ENCODE assay signal across 14 cellular contexts in the genomic region with DNA sequence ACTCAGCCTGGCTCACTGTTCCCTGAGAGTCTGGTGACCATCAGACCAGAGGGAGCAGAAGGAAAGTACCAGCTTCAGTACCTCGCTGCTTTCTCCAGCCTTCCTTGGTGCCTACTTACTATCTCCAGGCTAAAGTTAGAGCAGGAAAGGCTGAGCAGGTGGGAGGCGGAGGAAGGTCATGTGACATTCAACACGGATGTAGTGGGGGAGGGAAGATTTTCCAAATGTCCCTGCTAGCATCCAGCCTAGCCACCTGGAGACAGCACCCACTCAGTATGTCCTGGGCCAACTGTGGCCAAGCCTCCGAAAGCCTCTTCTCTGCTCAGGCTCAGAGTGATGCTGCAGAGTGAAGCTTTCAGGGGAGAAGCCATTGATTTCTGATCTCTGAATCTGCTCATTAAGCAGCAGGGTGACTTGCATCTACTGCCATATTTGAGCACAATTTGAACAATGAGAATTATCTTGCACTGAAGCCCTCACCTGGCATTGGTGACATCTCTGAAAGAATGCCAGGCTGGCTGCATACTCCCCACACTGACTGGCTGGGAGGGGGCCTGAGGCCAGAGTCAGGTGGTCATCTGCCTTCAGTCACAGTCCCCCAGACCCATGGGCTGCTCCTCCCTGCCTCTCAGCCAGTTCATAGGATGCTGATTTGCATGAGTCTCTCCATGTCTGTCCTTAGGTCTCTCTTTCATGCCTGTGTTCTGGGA.
"Had no signal": no experiment of that assay in that cellular context is flagged by ENCODE, and none has a peak within 500 bp of the region (broad histone marks: within the 10 kb centered on the region; RNA-seq: fewer than 3 reads in every experiment).

No MANE protein-coding gene starts in this region.

- H3K9me3 ChIP-seq: pancreas had no signal

- H3K27me3 ChIP-seq: pancreas had no signal

- H3K27ac ChIP-seq: pancreas had no signal

- FAIRE-seq: pancreas had no signal

- H3K4me3 ChIP-seq: pancreas had no signal

- DNase-seq: activated CD4-positive, alpha-beta T cell treated with anti-CD3 and anti-CD28 coated beads for 48 hours; activated CD8-positive, alpha-beta T cell treated with anti-CD3 and anti-CD28 coated beads for 36 hours; activated effector memory CD4-positive, alpha-beta T cell treated with anti-CD3 and anti-CD28 coated beads, Interleukin-2, amount 50 U/mL, for 16 hours; activated T-cell treated with anti-CD3 and anti-CD28 coated beads, Interleukin-2, amount 50 U/mL, for 48 hours; amniotic stem cell; central memory CD4-positive, alpha-beta T cell; cortex of kidney; effector memory CD4-positive, alpha-beta T cell; foreskin melanocyte; left colon; midbrain; pancreas; T-helper 2 cell had no signal

- H3K4me1 ChIP-seq: pancreas had no signal

- H3K36me3 ChIP-seq: pancreas had no signal

- ATAC-seq: activated CD8-positive, alpha-beta T cell treated with anti-CD3 and anti-CD28 coated beads for 36 hours; left colon; pancreas; stimulated activated memory B cell treated with anti-CD40 and anti-IgM and Interleukin-4, amounts not matched to agents 10 μg/mL and 1 μg/mL and 100 μg/mL, for 72 hours had no signal
